In genomic region chr1:98490099-98490498, GRCh38 we compare ENCODE assay signal across 20 cellular contexts.
"Had no signal": no experiment of that assay in that cellular context is flagged by ENCODE, and none has a peak within 500 bp of the region (broad histone marks: within the 10 kb centered on the region; RNA-seq: fewer than 3 reads in every experiment).

No MANE protein-coding gene starts in this region.

- H3K4me3 ChIP-seq: coronary artery, esophagus muscularis mucosa, mucosa of descending colon, ovary, right lobe of liver, smooth muscle cell, tibial nerve, vagina had no signal

- H3K4me2 ChIP-seq: smooth muscle cell had no signal

- H3K27ac ChIP-seq: brain microvascular endothelial cell, coronary artery, esophagus muscularis mucosa, ovary, right lobe of liver, tibial nerve, vagina had no signal

- H3K4me1 ChIP-seq: esophagus muscularis mucosa, right lobe of liver, tibial nerve, vagina had no signal

- ATAC-seq: activated CD8-positive, alpha-beta T cell treated with anti-CD3 and anti-CD28 coated beads for 36 hours; left lobe of liver; mucosa of descending colon; naive thymus-derived CD4-positive, alpha-beta T cell; right lobe of liver had no signal

- H3K36me3 ChIP-seq: brain microvascular endothelial cell, esophagus muscularis mucosa, ovary, right lobe of liver, tibial nerve, vagina had no signal

- DNase-seq: activated B cell treated with CpG ODN at 0.5 μM for 24 hours; activated CD4-positive, alpha-beta T cell treated with anti-CD3 and anti-CD28 coated beads for 48 hours; activated CD8-positive, alpha-beta memory T cell treated with anti-CD3 and anti-CD28 coated beads, Interleukin-2, amount 50 U/mL, for 4 hours; activated CD8-positive, alpha-beta T cell treated with anti-CD3 and anti-CD28 coated beads for 36 hours; anterior cingulate cortex; brain microvascular endothelial cell; mucosa of descending colon; naive thymus-derived CD4-positive, alpha-beta T cell; ovary; right lobe of liver; stimulated activated CD4-positive, alpha-beta T cell treated with anti-CD3 and anti-CD28 coated beads, Interleukin-4, amount 100 ng/mL, for 4 hours; stimulated activated CD8-positive, alpha-beta memory T cell treated with anti-CD3 and anti-CD28 coated beads, Interleukin-4, amount 100 ng/mL, for 48 hours; stimulated activated naive CD4-positive, alpha-beta T cell treated with Interleukin-2 at 50 U/mL for 16 hours; substantia nigra had no signal

- H3K27me3 ChIP-seq: brain microvascular endothelial cell, esophagus muscularis mucosa, ovary, right lobe of liver, tibial nerve, vagina had no signal
